ENCODE assay signal across 1 cellular context in the genomic region with DNA sequence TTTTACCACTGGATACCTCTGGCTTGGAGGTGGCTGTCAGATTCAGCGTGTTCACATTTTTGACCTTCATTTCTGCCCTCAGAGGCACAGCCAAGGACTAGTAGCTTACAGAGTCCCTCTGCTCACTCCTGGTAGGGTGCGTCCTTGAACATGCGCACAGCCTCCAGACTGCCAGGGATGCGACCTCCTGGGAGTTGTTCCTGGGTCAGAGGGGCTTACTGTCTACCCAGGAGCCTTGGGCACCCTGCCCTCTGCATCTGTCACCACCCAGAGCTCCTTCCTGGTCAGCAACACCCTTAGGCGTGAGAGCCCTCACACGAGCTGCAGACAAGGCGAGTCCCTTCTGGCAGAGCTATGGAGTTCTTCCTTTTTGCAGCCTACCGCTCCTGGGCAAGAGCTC.
TF ChIP-seq lines count a peak whose summit lies in the region.

No MANE protein-coding gene starts in this region.

TF ChIP-seq in endothelial cell of umbilical vein, 7 proteins besides CTCF, POLR2A, EP300 and RAD21 (continued from another document):
- no peak for TF ChIP-seq GATA2 (IDR thresholded peaks at IDR 0.05; ENCODE audit: insufficient read depth, insufficient read length, low read depth, low read length)
- no peak for TF ChIP-seq FOS (IDR thresholded peaks at IDR 0.05; ENCODE audit: borderline replicate concordance, insufficient read depth, low read length)
- TF ChIP-seq POLR2AphosphoS5 (IDR thresholded peaks at IDR 0.05; ENCODE audit: insufficient read depth, low read depth, low read length) = no peak
- no peak for TF ChIP-seq MYC (IDR thresholded peaks at IDR 0.05; ENCODE audit: low read depth, low read length)
- TF ChIP-seq MAX (IDR thresholded peaks at IDR 0.05; ENCODE audit: insufficient read depth, insufficient read length) = no peak
- TF ChIP-seq JUN (IDR thresholded peaks at IDR 0.05; ENCODE audit: borderline replicate concordance, insufficient read depth, insufficient read length, low read depth) = no peak
